In genomic region chr4:70687821-70688794, GRCh38 we compare ENCODE assay signal across 1 cellular context.
TF ChIP-seq lines count a peak whose summit lies in the region.

A gene with protein sequence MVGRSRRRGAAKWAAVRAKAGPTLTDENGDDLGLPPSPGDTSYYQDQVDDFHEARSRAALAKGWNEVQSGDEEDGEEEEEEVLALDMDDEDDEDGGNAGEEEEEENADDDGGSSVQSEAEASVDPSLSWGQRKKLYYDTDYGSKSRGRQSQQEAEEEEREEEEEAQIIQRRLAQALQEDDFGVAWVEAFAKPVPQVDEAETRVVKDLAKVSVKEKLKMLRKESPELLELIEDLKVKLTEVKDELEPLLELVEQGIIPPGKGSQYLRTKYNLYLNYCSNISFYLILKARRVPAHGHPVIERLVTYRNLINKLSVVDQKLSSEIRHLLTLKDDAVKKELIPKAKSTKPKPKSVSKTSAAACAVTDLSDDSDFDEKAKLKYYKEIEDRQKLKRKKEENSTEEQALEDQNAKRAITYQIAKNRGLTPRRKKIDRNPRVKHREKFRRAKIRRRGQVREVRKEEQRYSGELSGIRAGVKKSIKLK (plus strand): TSS chr4:70688532. CDS start chr4:70688678, 146 bp downstream.

TF ChIP-seq in A549, 52 proteins besides CTCF, POLR2A, EP300 and RAD21 (continued from another document):
- TF ChIP-seq SMC3 (IDR thresholded peaks at IDR 0.05) (peak; percentile 80), CBX8 (IDR thresholded peaks at IDR 0.05) (no peak), ESRRA (IDR thresholded peaks at IDR 0.05; ENCODE audit: borderline replicate concordance, low read length) (no peak), USF2 (IDR thresholded peaks at IDR 0.05) (no peak), EHF (CRISPR knock-in tag; IDR thresholded peaks at IDR 0.05) (no peak), HOXB5 (CRISPR knock-in tag; IDR thresholded peaks at IDR 0.05) (no peak), HDAC2 (IDR thresholded peaks at IDR 0.05) (no peak), CHD4 (IDR thresholded peaks at IDR 0.05; ENCODE audit: borderline replicate concordance) (no peak), TP53 (CRISPR knock-in tag; IDR thresholded peaks at IDR 0.05) (no peak), HES2 (IDR thresholded peaks at IDR 0.05) (no peak), RCOR1 (IDR thresholded peaks at IDR 0.05; ENCODE audit: low read depth, low read length) (no peak), TFCP2L1 (CRISPR knock-in tag; IDR thresholded peaks at IDR 0.05) (no peak), CBX2 (IDR thresholded peaks at IDR 0.05; ENCODE audit: borderline replicate concordance, low read depth) (no peak), ATOH8 (CRISPR knock-in tag; IDR thresholded peaks at IDR 0.05; ENCODE audit: low read depth) (no peak), BHLHE40 (IDR thresholded peaks at IDR 0.05; ENCODE audit: low read depth, low read length) (no peak), NPAS2 (CRISPR knock-in tag; IDR thresholded peaks at IDR 0.05; ENCODE audit: borderline replicate concordance) (no peak), HEYL (CRISPR knock-in tag; IDR thresholded peaks at IDR 0.05) (no peak), ELK1 (IDR thresholded peaks at IDR 0.05; ENCODE audit: low read depth, low read length) (no peak), CHD2 (IDR thresholded peaks at IDR 0.05; ENCODE audit: low read length, partially characterized antibody) (no peak), FOXS1 (CRISPR knock-in tag; IDR thresholded peaks at IDR 0.05) (no peak), HOXA7 (CRISPR knock-in tag; IDR thresholded peaks at IDR 0.05) (no peak), GATA3 (IDR thresholded peaks at IDR 0.05; ENCODE audit: borderline replicate concordance) (peak; percentile 39; the same call in 1 of the 2 replicates), NFE2L2 (conservative IDR thresholded peaks at IDR 0.05; ENCODE audit: low read length) (no peak), RNF2 (IDR thresholded peaks at IDR 0.05; ENCODE audit: borderline replicate concordance, low read depth) (no peak), MAFK (IDR thresholded peaks at IDR 0.05; ENCODE audit: partially characterized antibody) (no peak)
- TF ChIP-seq, protein P1, sequence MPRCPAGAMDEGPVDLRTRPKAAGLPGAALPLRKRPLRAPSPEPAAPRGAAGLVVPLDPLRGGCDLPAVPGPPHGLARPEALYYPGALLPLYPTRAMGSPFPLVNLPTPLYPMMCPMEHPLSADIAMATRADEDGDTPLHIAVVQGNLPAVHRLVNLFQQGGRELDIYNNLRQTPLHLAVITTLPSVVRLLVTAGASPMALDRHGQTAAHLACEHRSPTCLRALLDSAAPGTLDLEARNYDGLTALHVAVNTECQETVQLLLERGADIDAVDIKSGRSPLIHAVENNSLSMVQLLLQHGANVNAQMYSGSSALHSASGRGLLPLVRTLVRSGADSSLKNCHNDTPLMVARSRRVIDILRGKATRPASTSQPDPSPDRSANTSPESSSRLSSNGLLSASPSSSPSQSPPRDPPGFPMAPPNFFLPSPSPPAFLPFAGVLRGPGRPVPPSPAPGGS (IDR thresholded peaks at IDR 0.05): peak; percentile 89; the same call in 2 of the 3 replicates
- TF ChIP-seq, protein P2, sequence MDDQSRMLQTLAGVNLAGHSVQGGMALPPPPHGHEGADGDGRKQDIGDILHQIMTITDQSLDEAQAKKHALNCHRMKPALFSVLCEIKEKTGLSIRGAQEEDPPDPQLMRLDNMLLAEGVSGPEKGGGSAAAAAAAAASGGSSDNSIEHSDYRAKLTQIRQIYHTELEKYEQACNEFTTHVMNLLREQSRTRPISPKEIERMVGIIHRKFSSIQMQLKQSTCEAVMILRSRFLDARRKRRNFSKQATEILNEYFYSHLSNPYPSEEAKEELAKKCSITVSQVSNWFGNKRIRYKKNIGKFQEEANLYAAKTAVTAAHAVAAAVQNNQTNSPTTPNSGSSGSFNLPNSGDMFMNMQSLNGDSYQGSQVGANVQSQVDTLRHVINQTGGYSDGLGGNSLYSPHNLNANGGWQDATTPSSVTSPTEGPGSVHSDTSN (IDR thresholded peaks at IDR 0.05): no peak
- TF ChIP-seq, protein P3, sequence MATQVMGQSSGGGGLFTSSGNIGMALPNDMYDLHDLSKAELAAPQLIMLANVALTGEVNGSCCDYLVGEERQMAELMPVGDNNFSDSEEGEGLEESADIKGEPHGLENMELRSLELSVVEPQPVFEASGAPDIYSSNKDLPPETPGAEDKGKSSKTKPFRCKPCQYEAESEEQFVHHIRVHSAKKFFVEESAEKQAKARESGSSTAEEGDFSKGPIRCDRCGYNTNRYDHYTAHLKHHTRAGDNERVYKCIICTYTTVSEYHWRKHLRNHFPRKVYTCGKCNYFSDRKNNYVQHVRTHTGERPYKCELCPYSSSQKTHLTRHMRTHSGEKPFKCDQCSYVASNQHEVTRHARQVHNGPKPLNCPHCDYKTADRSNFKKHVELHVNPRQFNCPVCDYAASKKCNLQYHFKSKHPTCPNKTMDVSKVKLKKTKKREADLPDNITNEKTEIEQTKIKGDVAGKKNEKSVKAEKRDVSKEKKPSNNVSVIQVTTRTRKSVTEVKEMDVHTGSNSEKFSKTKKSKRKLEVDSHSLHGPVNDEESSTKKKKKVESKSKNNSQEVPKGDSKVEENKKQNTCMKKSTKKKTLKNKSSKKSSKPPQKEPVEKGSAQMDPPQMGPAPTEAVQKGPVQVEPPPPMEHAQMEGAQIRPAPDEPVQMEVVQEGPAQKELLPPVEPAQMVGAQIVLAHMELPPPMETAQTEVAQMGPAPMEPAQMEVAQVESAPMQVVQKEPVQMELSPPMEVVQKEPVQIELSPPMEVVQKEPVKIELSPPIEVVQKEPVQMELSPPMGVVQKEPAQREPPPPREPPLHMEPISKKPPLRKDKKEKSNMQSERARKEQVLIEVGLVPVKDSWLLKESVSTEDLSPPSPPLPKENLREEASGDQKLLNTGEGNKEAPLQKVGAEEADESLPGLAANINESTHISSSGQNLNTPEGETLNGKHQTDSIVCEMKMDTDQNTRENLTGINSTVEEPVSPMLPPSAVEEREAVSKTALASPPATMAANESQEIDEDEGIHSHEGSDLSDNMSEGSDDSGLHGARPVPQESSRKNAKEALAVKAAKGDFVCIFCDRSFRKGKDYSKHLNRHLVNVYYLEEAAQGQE (IDR thresholded peaks at IDR 0.05): no peak
